Comparison of ENCODE assay signal across 21 cellular contexts in genomic region chr6:85490516-85491248, GRCh38. TPM values are rescaled to one million over a fixed set of nuclear protein-coding genes. Genes with fewer than 3 reads are reported as not detected.
DNase-seq lines count a peak whose midpoint lies in the region; ATAC-seq, FAIRE-seq and TF ChIP-seq lines count a peak whose summit lies in the region.
"Had no signal": no experiment of that assay in that cellular context is flagged by ENCODE, and none has a peak within 500 bp of the region (broad histone marks: within the 10 kb centered on the region; RNA-seq: fewer than 3 reads in every experiment).

No MANE protein-coding gene starts in this region.

- CTCF ChIA-PET in Caco-2 (lab: Charles Lee), result no interaction called here

- H3K4me3 ChIP-seq in RWPE2 (ENCODE audit: severe bottlenecking), result no peak overlapping the region
- no peak overlapping the region for H3K4me3 ChIP-seq in Caco-2 (ENCODE audit: low read depth, low read length)
- no peak overlapping the region for H3K4me3 ChIP-seq in heart right ventricle
- H3K4me3 ChIP-seq: colonic mucosa, tibial artery had no signal

- H3K4me1 ChIP-seq in RWPE2 (ENCODE audit: insufficient read depth, poor library complexity, severe bottlenecking), result peaks cover 29% of the 10 kb centered on the region
- no peaks in the 10 kb centered on the region for H3K4me1 ChIP-seq in Caco-2
- H3K4me1 ChIP-seq in heart right ventricle, result no peaks in the 10 kb centered on the region
- H3K4me1 ChIP-seq: colonic mucosa, tibial artery had no signal

- peak overlapping the region; percentile 55 for H3K27ac ChIP-seq in RWPE2 (ENCODE audit: poor library complexity, severe bottlenecking)
- peak overlapping the region; percentile 49 for H3K27ac ChIP-seq in epithelial cell of prostate
- no peak overlapping the region for H3K27ac ChIP-seq in heart right ventricle
- H3K27ac ChIP-seq: 22Rv1, colonic mucosa, tibial artery had no signal

- DNase-seq in DMS 273 (lab: John Stamatoyannopoulos, UW; ENCODE audit: unreplicated experiment) (peak; percentile 8), DMS 273 treated with DMSO at 0.1 percent for 48 hours (lab: John Stamatoyannopoulos, UW) (no peak), RWPE2 (ENCODE audit: low spot score) (no peak), epithelial cell of prostate (ENCODE audit: low read depth, low spot score) (no peak), renal cortical epithelial cell (ENCODE audit: low read depth) (peak; percentile 47), Caco-2 (no peak), HTR-8/SVneo (ENCODE audit: insufficient read length, low spot score) (no peak), heart right ventricle (no peak)
- DNase-seq: activated CD4-positive, alpha-beta T cell treated with anti-CD3 and anti-CD28 coated beads for 48 hours; activated gamma-delta T cell; amygdala; colonic mucosa; NCI-H1694; NCI-H510A treated with DMSO at 0.1 percent for 48 hours; stimulated activated naive B cell treated with anti-CD40 and anti-IgM and Interleukin-4, amounts not matched to agents 10 μg/mL and 1 μg/mL and 100 μg/mL, for 72 hours; tibial artery had no signal

- BruUV-seq in Caco-2 (replicated peaks; lab: Mats Ljungman, UMichigan), result no TSS peak

- H3K27me3 ChIP-seq in RWPE2 (ENCODE audit: insufficient read depth, poor library complexity, severe bottlenecking) (no peaks in the 10 kb centered on the region), Caco-2 (replicated peaks; ENCODE audit: control insufficient read depth, insufficient read depth, low read length) (no peaks in the 10 kb centered on the region), heart right ventricle (no peaks in the 10 kb centered on the region)
- H3K27me3 ChIP-seq: colonic mucosa, tibial artery had no signal

- H3K36me3 ChIP-seq in RWPE2 (ENCODE audit: low read depth), result peaks cover 10% of the 10 kb centered on the region
- no peaks in the 10 kb centered on the region for H3K36me3 ChIP-seq in Caco-2 (ENCODE audit: control insufficient read depth, insufficient read depth, low read length)
- H3K36me3 ChIP-seq in heart right ventricle, result peaks cover 0 to 34% (median 0%) of the 10 kb centered on the region in 9 donors
- H3K36me3 ChIP-seq: colonic mucosa had no signal

- no peak overlapping the region for H3K4me3 Mint-ChIP-seq in Caco-2 (ENCODE audit: unreplicated experiment)
- H3K4me3 Mint-ChIP-seq: memory B cell; stimulated activated naive B cell treated with anti-CD40 and anti-IgM and Interleukin-4, amounts not matched to agents 10 μg/mL and 1 μg/mL and 100 μg/mL, for 72 hours had no signal

- H3K9me3 ChIP-seq in RWPE2 (ENCODE audit: severe bottlenecking) (no peaks in the 10 kb centered on the region), Caco-2 (no peaks in the 10 kb centered on the region), heart right ventricle (no peaks in the 10 kb centered on the region)
- H3K9me3 ChIP-seq: colonic mucosa, tibial artery had no signal

- TF ChIP-seq CTCF in RWPE2 (IDR thresholded peaks at IDR 0.05; ENCODE audit: poor library complexity, severe bottlenecking) (no peak), Caco-2 (IDR thresholded peaks at IDR 0.05; ENCODE audit: insufficient read depth in 1 of 2, low read depth in 1 of 2, low read length in 1 of 2, severe bottlenecking in 1 of 2, unreplicated experiment in 1 of 2) (no peak), heart right ventricle (IDR thresholded peaks at IDR 0.05) (no peak)

- H3K27me3 Mint-ChIP-seq in Caco-2 (ENCODE audit: insufficient read depth, unreplicated experiment), result no peaks in the 10 kb centered on the region
- H3K27me3 Mint-ChIP-seq: memory B cell; stimulated activated naive B cell treated with anti-CD40 and anti-IgM and Interleukin-4, amounts not matched to agents 10 μg/mL and 1 μg/mL and 100 μg/mL, for 72 hours had no signal

- H3K27ac Mint-ChIP-seq in Caco-2 (ENCODE audit: unreplicated experiment), result no peak overlapping the region
- H3K27ac Mint-ChIP-seq: memory B cell; stimulated activated naive B cell treated with anti-CD40 and anti-IgM and Interleukin-4, amounts not matched to agents 10 μg/mL and 1 μg/mL and 100 μg/mL, for 72 hours had no signal

- ATAC-seq in RWPE2 (ENCODE audit: low read depth), result peak; percentile 62
- ATAC-seq in heart right ventricle, result no peak
- ATAC-seq: stimulated activated naive B cell treated with anti-CD40 and anti-IgM and Interleukin-4, amounts not matched to agents 10 μg/mL and 1 μg/mL and 100 μg/mL, for 72 hours had no signal

- 80 to 83% methylated on average over 6 of the region's 6 CpGs for WGBS in heart right ventricle, 2 donors

- H3K4me1 Mint-ChIP-seq in Caco-2 (ENCODE audit: low read depth, unreplicated experiment), result peaks cover 7% of the 10 kb centered on the region
- H3K4me1 Mint-ChIP-seq: memory B cell; stimulated activated naive B cell treated with anti-CD40 and anti-IgM and Interleukin-4, amounts not matched to agents 10 μg/mL and 1 μg/mL and 100 μg/mL, for 72 hours had no signal

- POLR2A ChIA-PET in Caco-2 (lab: Charles Lee), result no interaction called here

- FAIRE-seq in HTR-8/SVneo (lab: Jason Lieb, UNC), result no peak
- FAIRE-seq: H1, TTC549 had no signal

- intact Hi-C loops in Caco-2 (cut with micrococcal nuclease; ENCODE audit: unreplicated experiment) (no loop called here), heart right ventricle (cut with DNase I) (no loop called here)

- H3K36me3 Mint-ChIP-seq in Caco-2 (ENCODE audit: insufficient read depth, unreplicated experiment), result peaks cover 5% of the 10 kb centered on the region

- H3K9me3 Mint-ChIP-seq in Caco-2 (ENCODE audit: unreplicated experiment), result peaks cover under 1% of the 10 kb centered on the region
- H3K9me3 Mint-ChIP-seq: memory B cell; stimulated activated naive B cell treated with anti-CD40 and anti-IgM and Interleukin-4, amounts not matched to agents 10 μg/mL and 1 μg/mL and 100 μg/mL, for 72 hours had no signal

RNA-seq across cellular contexts. Expression of gene NT5E, which starts 40.8 kb away (rescaled TPM):
- total RNA-seq in renal cortical epithelial cell, result 39.3 and 164 TPM in 2 replicates
- total RNA-seq in Caco-2 (2022), result 1.0 and 1.5 TPM in 2 replicates
- 1 to 10 TPM; 2.1 to 8.4 (median 4.3) TPM for total RNA-seq in heart right ventricle
- 1 to 10 TPM in 1 of 2 donors, under 1 TPM in 1; 0.88 to 1.7 TPM for polyA plus RNA-seq in heart right ventricle
- polyA plus RNA-seq: neural cell had no signal

Comparison
In these comparisons a context has a peak if more than half of its experiments do, and no peak if none do; other contexts are left out.
1. DNase-seq: peak in DMS 273 (single experiment) and renal cortical epithelial cell (single experiment); none in DMS 273 treated with DMSO at 0.1 percent for 48 hours (single experiment), RWPE2 (single experiment), epithelial cell of prostate (single experiment), Caco-2 (0 of 2), HTR-8/SVneo (single experiment) and heart right ventricle (0 of 2).
2. H3K27ac ChIP-seq: peak in RWPE2 (single experiment) and epithelial cell of prostate (single experiment); none in heart right ventricle (0 of 10).